Comparison of ENCODE assay signal across 32 cellular contexts in genomic region chr5:2553611-2554010, GRCh38.
"Had no signal": no experiment of that assay in that cellular context is flagged by ENCODE, and none has a peak within 500 bp of the region (broad histone marks: within the 10 kb centered on the region; RNA-seq: fewer than 3 reads in every experiment).

No MANE protein-coding gene starts in this region.

- H2AFZ ChIP-seq: hepatocyte had no signal

- H3K27me3 Mint-ChIP-seq: activated CD4-positive, alpha-beta memory T cell treated with anti-CD3 and anti-CD28 coated beads, Interleukin-2, amount 10 ng/mL, durations not matched to agents 7 days and 5 days; activated CD4-positive, alpha-beta T cell treated with anti-CD3 and anti-CD28 coated beads for 36 hours; activated CD4-positive, alpha-beta T cell treated with anti-CD3 and anti-CD28 coated beads, Interleukin-2, amount 10 ng/mL, durations not matched to agents 7 days and 5 days; activated naive CD4-positive, alpha-beta T cell treated with anti-CD3 and anti-CD28 coated beads, Interleukin-2, amount 10 ng/mL, durations not matched to agents 7 days and 5 days; activated naive CD8-positive, alpha-beta T cell treated with anti-CD3 and anti-CD28 coated beads for 36 hours; activated naive CD8-positive, alpha-beta T cell treated with anti-CD3 and anti-CD28 coated beads, Interleukin-2, amount 50 U/mL, for 24 hours; activated T-cell treated with anti-CD3 and anti-CD28 coated beads, Interleukin-2, amount 50 U/mL, for 24 hours; T-helper 17 cell had no signal

- H3K27ac ChIP-seq: adrenal gland, body of pancreas, colonic mucosa, epithelial cell of prostate, esophagus squamous epithelium, gastroesophageal sphincter, heart right ventricle, hepatocyte, WERI-Rb-1 had no signal

- H3K36me3 ChIP-seq: adrenal gland, colonic mucosa, esophagus squamous epithelium, gastroesophageal sphincter, heart right ventricle, WERI-Rb-1 had no signal

- H3K4me1 ChIP-seq: adrenal gland, body of pancreas, colonic mucosa, esophagus squamous epithelium, heart right ventricle had no signal

- H3K9me3 ChIP-seq: adrenal gland, body of pancreas had no signal

- H3K4me3 ChIP-seq: adrenal gland, body of pancreas, colonic mucosa, esophagus squamous epithelium, gastroesophageal sphincter, heart right ventricle, hepatocyte had no signal

- H3K4me1 Mint-ChIP-seq: activated CD4-positive, alpha-beta memory T cell treated with anti-CD3 and anti-CD28 coated beads, Interleukin-2, amount 10 ng/mL, durations not matched to agents 7 days and 5 days; activated CD4-positive, alpha-beta T cell treated with anti-CD3 and anti-CD28 coated beads for 36 hours; activated CD4-positive, alpha-beta T cell treated with anti-CD3 and anti-CD28 coated beads, Interleukin-2, amount 10 ng/mL, durations not matched to agents 7 days and 5 days; activated naive CD4-positive, alpha-beta T cell treated with anti-CD3 and anti-CD28 coated beads, Interleukin-2, amount 10 ng/mL, durations not matched to agents 7 days and 5 days; activated naive CD8-positive, alpha-beta T cell treated with anti-CD3 and anti-CD28 coated beads for 36 hours; activated naive CD8-positive, alpha-beta T cell treated with anti-CD3 and anti-CD28 coated beads, Interleukin-2, amount 50 U/mL, for 24 hours; T-helper 17 cell had no signal

- H3K27ac Mint-ChIP-seq: activated CD4-positive, alpha-beta memory T cell treated with anti-CD3 and anti-CD28 coated beads, Interleukin-2, amount 10 ng/mL, durations not matched to agents 7 days and 5 days; activated CD4-positive, alpha-beta T cell treated with anti-CD3 and anti-CD28 coated beads for 36 hours; activated CD4-positive, alpha-beta T cell treated with anti-CD3 and anti-CD28 coated beads, Interleukin-2, amount 10 ng/mL, durations not matched to agents 7 days and 5 days; activated naive CD4-positive, alpha-beta T cell treated with anti-CD3 and anti-CD28 coated beads, Interleukin-2, amount 10 ng/mL, durations not matched to agents 7 days and 5 days; activated naive CD8-positive, alpha-beta T cell treated with anti-CD3 and anti-CD28 coated beads for 36 hours; activated naive CD8-positive, alpha-beta T cell treated with anti-CD3 and anti-CD28 coated beads, Interleukin-2, amount 50 U/mL, for 24 hours; activated T-cell treated with anti-CD3 and anti-CD28 coated beads, Interleukin-2, amount 50 U/mL, for 24 hours; activated T-cell treated with anti-CD3 and anti-CD28 coated beads, Interleukin-2, amount 50 U/mL, for 72 hours; T-helper 17 cell; T-helper 2 cell treated with Interferon-gamma antibody and Interleukin-4, amounts not matched to agents 5 μg/mL and 100 μg/mL, for 36 hours had no signal

- H3K36me3 Mint-ChIP-seq: activated naive CD4-positive, alpha-beta T cell treated with anti-CD3 and anti-CD28 coated beads, Interleukin-2, amount 10 ng/mL, durations not matched to agents 7 days and 5 days; activated naive CD8-positive, alpha-beta T cell treated with anti-CD3 and anti-CD28 coated beads for 36 hours had no signal

- H3K4me2 ChIP-seq: hepatocyte had no signal

- H3K4me3 Mint-ChIP-seq: activated CD4-positive, alpha-beta memory T cell treated with anti-CD3 and anti-CD28 coated beads, Interleukin-2, amount 10 ng/mL, durations not matched to agents 7 days and 5 days; activated CD4-positive, alpha-beta T cell treated with anti-CD3 and anti-CD28 coated beads for 36 hours; activated CD4-positive, alpha-beta T cell treated with anti-CD3 and anti-CD28 coated beads, Interleukin-2, amount 10 ng/mL, durations not matched to agents 7 days and 5 days; activated naive CD4-positive, alpha-beta T cell treated with anti-CD3 and anti-CD28 coated beads, Interleukin-2, amount 10 ng/mL, durations not matched to agents 7 days and 5 days; activated naive CD8-positive, alpha-beta T cell treated with anti-CD3 and anti-CD28 coated beads for 36 hours; activated naive CD8-positive, alpha-beta T cell treated with anti-CD3 and anti-CD28 coated beads, Interleukin-2, amount 50 U/mL, for 24 hours; activated T-cell treated with anti-CD3 and anti-CD28 coated beads, Interleukin-2, amount 50 U/mL, for 24 hours; activated T-cell treated with anti-CD3 and anti-CD28 coated beads, Interleukin-2, amount 50 U/mL, for 72 hours; T-helper 17 cell; T-helper 2 cell treated with Interferon-gamma antibody and Interleukin-4, amounts not matched to agents 5 μg/mL and 100 μg/mL, for 36 hours had no signal

- H3K79me2 ChIP-seq: hepatocyte had no signal

- DNase-seq: activated CD4-positive, alpha-beta memory T cell treated with anti-CD3 and anti-CD28 coated beads, Interleukin-2, amount 10 ng/mL, durations not matched to agents 7 days and 5 days; activated CD4-positive, alpha-beta T cell treated with anti-CD3 and anti-CD28 coated beads for 36 hours; activated CD4-positive, alpha-beta T cell treated with anti-CD3 and anti-CD28 coated beads, Interleukin-2, amount 10 ng/mL, durations not matched to agents 7 days and 5 days; activated CD4-positive, alpha-beta T cell treated with anti-CD3 and anti-CD28 coated beads, Interleukin-2, amount 50 U/mL, for 4 hours; activated CD4-positive, CD25-positive, alpha-beta regulatory T cell; activated CD4-positive, CD25-positive, alpha-beta regulatory T cell treated with anti-CD3 and anti-CD28 coated beads, Interleukin-2, amount 50 U/mL, for 72 hours; activated CD8-positive, alpha-beta memory T cell treated with anti-CD3 and anti-CD28 coated beads, Interleukin-2, amount 50 U/mL, for 48 hours; activated gamma-delta T cell; activated naive CD4-positive, alpha-beta T cell; activated naive CD4-positive, alpha-beta T cell treated with anti-CD3 and anti-CD28 coated beads, Interleukin-2, amount 10 ng/mL, durations not matched to agents 7 days and 5 days; activated naive CD8-positive, alpha-beta T cell treated with anti-CD3 and anti-CD28 coated beads for 36 hours; activated naive CD8-positive, alpha-beta T cell treated with anti-CD3 and anti-CD28 coated beads, Interleukin-2, amount 50 U/mL, for 24 hours; activated T-cell treated with anti-CD3 and anti-CD28 coated beads for 4 hours; activated T-cell treated with anti-CD3 and anti-CD28 coated beads, Interleukin-2, amount 50 U/mL, for 24 hours; activated T-cell treated with anti-CD3 and anti-CD28 coated beads, Interleukin-2, amount 50 U/mL, for 72 hours; adrenal gland; amygdala; aorta; body of pancreas; caudate nucleus; colonic mucosa; effector CD8-positive, alpha-beta T cell; esophagus squamous epithelium; foreskin melanocyte; heart right ventricle; T-helper 17 cell; T1000; WERI-Rb-1 had no signal

- ATAC-seq: activated CD4-positive, alpha-beta T cell treated with anti-CD3 and anti-CD28 coated beads for 36 hours; activated naive CD8-positive, alpha-beta T cell treated with anti-CD3 and anti-CD28 coated beads, Interleukin-2, amount 50 U/mL, for 24 hours; activated T-cell treated with anti-CD3 and anti-CD28 coated beads, Interleukin-2, amount 50 U/mL, for 72 hours; body of pancreas; gastroesophageal sphincter; heart right ventricle; T-helper 17 cell had no signal

- H3K27me3 ChIP-seq: adrenal gland, body of pancreas, colonic mucosa, esophagus squamous epithelium, hepatocyte had no signal
